In genomic region chr3:64627042-64627441, GRCh38 we compare ENCODE assay signal across 20 cellular contexts.
DNase-seq lines count a peak whose midpoint lies in the region; ATAC-seq, FAIRE-seq and TF ChIP-seq lines count a peak whose summit lies in the region.
"Had no signal": no experiment of that assay in that cellular context is flagged by ENCODE, and none has a peak within 500 bp of the region (broad histone marks: within the 10 kb centered on the region; RNA-seq: fewer than 3 reads in every experiment).

No MANE protein-coding gene starts in this region.

- BruUV-seq in HepG2 (replicated peaks; lab: Mats Ljungman, UMichigan), result no TSS peak

- H3K36me3 ChIP-seq in HepG2 (replicated peaks in 1 of 2; ENCODE audit: control insufficient read depth in 1 of 2, insufficient read depth in 2 of 2, low read length in 2 of 2) (no peaks in the 10 kb centered on the region), right lobe of liver (no peaks in the 10 kb centered on the region), heart left ventricle (peaks cover 3 to 88% (median 74%) of the 10 kb centered on the region in 9 donors), heart right ventricle (peaks cover 0 to 99% (median 39%) of the 10 kb centered on the region in 9 donors)
- H3K36me3 ChIP-seq: BLaER1 had no signal

- H3K9ac ChIP-seq in HepG2 (ENCODE audit: insufficient read depth, low read depth, low read length), result no peak overlapping the region
- H3K9ac ChIP-seq: BLaER1 had no signal

- POLR2A ChIA-PET in HepG2 (lab: Yijun Ruan, JAX), result no interaction called here

- H3K4me2 ChIP-seq in HepG2 (ENCODE audit: low read depth, low read length), result no peak overlapping the region
- H3K4me2 ChIP-seq: BLaER1 had no signal

- no peaks in the 10 kb centered on the region for H4K20me1 ChIP-seq in HepG2 (ENCODE audit: insufficient read depth, low read length)
- H4K20me1 ChIP-seq: BLaER1 had no signal

- H3K27me3 Mint-ChIP-seq in nephron (ENCODE audit: low read depth), result no peaks in the 10 kb centered on the region
- no peaks in the 10 kb centered on the region for H3K27me3 Mint-ChIP-seq in progenitor cell of endocrine pancreas

- CTCF ChIA-PET in HepG2 (lab: Yijun Ruan, JAX; ENCODE audit: low intra/inter-chr PET ratio, low total read pairs), result no interaction called here

- no peak overlapping the region for H2AFZ ChIP-seq in HepG2 (ENCODE audit: low read length)

- H3K9me3 ChIP-seq in HepG2 (ENCODE audit: low read length), result no peaks in the 10 kb centered on the region
- no peaks in the 10 kb centered on the region for H3K9me3 ChIP-seq in right lobe of liver
- no peaks in the 10 kb centered on the region for H3K9me3 ChIP-seq in heart left ventricle
- H3K9me3 ChIP-seq in heart right ventricle, result no peaks in the 10 kb centered on the region
- H3K9me3 ChIP-seq: BLaER1 had no signal

- H3K9me3 Mint-ChIP-seq in nephron (no peaks in the 10 kb centered on the region), progenitor cell of endocrine pancreas (ENCODE audit: low read depth) (no peaks in the 10 kb centered on the region)
- H3K9me3 Mint-ChIP-seq: HFFc6 had no signal

- FAIRE-seq in HepG2 (lab: Jason Lieb, UNC), result no peak
- FAIRE-seq: GM12878, HTR-8/SVneo had no signal

- no peak for TF ChIP-seq CTCF in HepG2 (CRISPR knock-in tag; IDR thresholded peaks at IDR 0.05)
- no peak for TF ChIP-seq CTCF in right lobe of liver (IDR thresholded peaks at IDR 0.05)
- no peak for TF ChIP-seq CTCF in nephron (IDR thresholded peaks at IDR 0.05; ENCODE audit: unreplicated experiment in 3 of 3)
- no peak for TF ChIP-seq CTCF in progenitor cell of endocrine pancreas (IDR thresholded peaks at IDR 0.05; ENCODE audit: unreplicated experiment)
- no peak for TF ChIP-seq CTCF in heart left ventricle (IDR thresholded peaks at IDR 0.05)
- no peak for TF ChIP-seq CTCF in heart right ventricle (IDR thresholded peaks at IDR 0.05)

- H3K36me3 Mint-ChIP-seq in nephron (ENCODE audit: low read depth) (peaks cover 91% of the 10 kb centered on the region), progenitor cell of endocrine pancreas (ENCODE audit: insufficient read depth) (peaks cover 51% of the 10 kb centered on the region)
- H3K36me3 Mint-ChIP-seq: CD14-positive monocyte; CD8-positive, alpha-beta T cell had no signal

- H3K4me1 Mint-ChIP-seq in nephron, result peaks cover 26% of the 10 kb centered on the region
- peaks cover 24% of the 10 kb centered on the region for H3K4me1 Mint-ChIP-seq in progenitor cell of endocrine pancreas (ENCODE audit: low read depth)
- H3K4me1 Mint-ChIP-seq: CD14-positive monocyte had no signal

- peak overlapping the region in 2 of 3 experiments; percentile 53 to 96 for H3K27ac Mint-ChIP-seq in nephron
- peak overlapping the region; percentile 45 for H3K27ac Mint-ChIP-seq in progenitor cell of endocrine pancreas
- H3K27ac Mint-ChIP-seq: CD14-positive monocyte; CD8-positive, alpha-beta T cell; HFFc6 had no signal

- no peaks in the 10 kb centered on the region for H3K79me2 ChIP-seq in HepG2 (ENCODE audit: insufficient read depth, low read length)

- H3K4me3 ChIP-seq in HepG2 (replicated peaks in 1 of 3; ENCODE audit: insufficient read depth in 1 of 3, low read depth in 2 of 3, low read length in 3 of 3) (no peak overlapping the region), right lobe of liver (no peak overlapping the region), heart left ventricle (no peak overlapping the region), heart right ventricle (no peak overlapping the region)
- H3K4me3 ChIP-seq: BLaER1, GM12878 had no signal

- no peak for TF ChIP-seq EP300 in HepG2 (IDR thresholded peaks at IDR 0.05; ENCODE audit: low read depth in 2 of 2, low read length in 2 of 2)
- TF ChIP-seq EP300 in HepG2 (CRISPR knock-in tag; IDR thresholded peaks at IDR 0.05; ENCODE audit: borderline replicate concordance), result no peak

- WGBS in HepG2 (ENCODE audit: low lambda C conversion rate), result 96% methylated on average over 5 of the region's 5 CpGs
- 81% methylated on average over 5 of the region's 5 CpGs for WGBS in right lobe of liver (ENCODE audit: insufficient coverage, low coverage, low lambda C conversion rate, missing lambda C conversion rate)
- 92 to 95% (median 93%) methylated on average over 5 of the region's 5 CpGs for WGBS in heart left ventricle, 4 donors
- 91 to 95% methylated on average over 5 of the region's 5 CpGs for WGBS in heart right ventricle, 2 donors

- in situ Hi-C loops in HepG2 (cut with HindIII; ENCODE audit: extremely low pct_ligation_motif_present, low pct_unique_long_range_greater_than_20kb), result no loop called here

- H3K4me1 ChIP-seq in HepG2 (ENCODE audit: insufficient read depth, low read length), result peaks cover 15% of the 10 kb centered on the region
- H3K4me1 ChIP-seq in right lobe of liver, result peaks cover 0 to 16% (median 0%) of the 10 kb centered on the region in 4 donors
- H3K4me1 ChIP-seq in heart left ventricle, result no peaks in the 10 kb centered on the region
- peaks cover 0 to 5% (median 0%) of the 10 kb centered on the region in 9 donors for H3K4me1 ChIP-seq in heart right ventricle
- H3K4me1 ChIP-seq: BLaER1 had no signal

- TF ChIP-seq POLR2A in HepG2 (IDR thresholded peaks at IDR 0.05; ENCODE audit: insufficient read depth in 1 of 2, low read depth in 2 of 2, low read length in 2 of 2) (no peak), right lobe of liver (IDR thresholded peaks at IDR 0.05) (no peak), heart left ventricle (IDR thresholded peaks at IDR 0.05) (no peak)

- ATAC-seq in HepG2 (no peak), right lobe of liver (no peak), heart left ventricle (no peak), heart right ventricle (no peak)
- ATAC-seq: CD8-positive, alpha-beta T cell; GM12878; HCT116 had no signal

- TF ChIP-seq RAD21 in HepG2 (CRISPR knock-in tag; IDR thresholded peaks at IDR 0.05), result no peak

- DNase-seq in HepG2 (ENCODE audit: low spot score) (no peak), right lobe of liver (no peak), progenitor cell of endocrine pancreas (ENCODE audit: low spot score, unreplicated experiment) (no peak), heart left ventricle (no peak), HuH-7.5 (ENCODE audit: low spot score) (no peak), heart right ventricle (no peak)
- DNase-seq: CD8-positive, alpha-beta T cell; DMS 273 treated with DMSO at 0.1 percent for 48 hours; DND-41; EL; GOT3; H7; HFFc6 had no signal

- H3K4me3 Mint-ChIP-seq in nephron (no peak overlapping the region), progenitor cell of endocrine pancreas (ENCODE audit: low read depth) (no peak overlapping the region)
- H3K4me3 Mint-ChIP-seq: CD14-positive monocyte; CD8-positive, alpha-beta T cell; HFFc6 had no signal

- intact Hi-C loops in HepG2 (cut with micrococcal nuclease; ENCODE audit: unreplicated experiment) (no loop called here), right lobe of liver (cut with DNase I) (no loop called here), heart left ventricle (cut with DNase I) (no loop called here), heart right ventricle (cut with DNase I) (no loop called here)

- no peaks in the 10 kb centered on the region for H3K27me3 ChIP-seq in HepG2 (ENCODE audit: control insufficient read depth in 1 of 2, insufficient read depth in 2 of 2, low read length in 2 of 2)
- H3K27me3 ChIP-seq in right lobe of liver, result no peaks in the 10 kb centered on the region
- no peaks in the 10 kb centered on the region for H3K27me3 ChIP-seq in heart left ventricle
- H3K27me3 ChIP-seq in heart right ventricle, result no peaks in the 10 kb centered on the region
- H3K27me3 ChIP-seq: BLaER1 had no signal

- no peak overlapping the region for H3K27ac ChIP-seq in HepG2 (ENCODE audit: extremely low read length, insufficient read depth, low read length)
- H3K27ac ChIP-seq in right lobe of liver, result no peak overlapping the region
- H3K27ac ChIP-seq in heart left ventricle, result no peak overlapping the region
- no peak overlapping the region for H3K27ac ChIP-seq in heart right ventricle
- H3K27ac ChIP-seq: 22Rv1, BLaER1 had no signal

TF ChIP-seq in HepG2, 621 proteins besides CTCF, POLR2A, EP300 and RAD21:
- peak; percentile 66 to 87 for TF ChIP-seq MAFK (conservative IDR thresholded peaks at IDR 0.05 in 1 of 2, IDR thresholded peaks at IDR 0.05 in 1 of 2; ENCODE audit: low read length in 2 of 2)
- TF ChIP-seq MAFF (IDR thresholded peaks at IDR 0.05; ENCODE audit: low read depth, low read length), result peak; percentile 78
- TF ChIP-seq AHDC1 (CRISPR knock-in tag; IDR thresholded peaks at IDR 0.05; ENCODE audit: borderline replicate concordance), result no peak
